ENCODE assay signal across 8 cellular contexts in genomic region chr19:48290341-48290922, GRCh38. TPM values are rescaled to one million over a fixed set of nuclear protein-coding genes. Genes with fewer than 3 reads are reported as not detected.
A peak's percentile ranks its signal among the peaks of the same experiment; 100 is the strongest.
DNase-seq lines count a peak whose midpoint lies in the region; ATAC-seq and TF ChIP-seq lines count a peak whose summit lies in the region.

No MANE protein-coding gene starts in this region.

- peaks cover 16% of the 10 kb centered on the region for H3K36me3 Mint-ChIP-seq in HFFc6 (ENCODE audit: low read depth)

- H3K27me3 Mint-ChIP-seq in HFFc6 (ENCODE audit: insufficient read depth): peaks cover 1% of the 10 kb centered on the region

- no peaks in the 10 kb centered on the region for H3K9me3 ChIP-seq in vagina

- peak overlapping the region; percentile 89 for H3K4me3 Mint-ChIP-seq in HFFc6

- peaks cover 17% of the 10 kb centered on the region for H3K4me1 ChIP-seq in vagina

- peaks cover 20% of the 10 kb centered on the region for H3K4me1 Mint-ChIP-seq in HFFc6 (ENCODE audit: low read depth)

- peaks cover 18% of the 10 kb centered on the region for H3K9me3 Mint-ChIP-seq in HFFc6

- no peak for TF ChIP-seq POLR2A in vagina (IDR thresholded peaks at IDR 0.05)

- no peak overlapping the region for H3K27ac ChIP-seq in brain microvascular endothelial cell
- H3K27ac ChIP-seq in vagina: peak overlapping the region; percentile 58

- H3K27ac Mint-ChIP-seq in HFFc6: peak overlapping the region; percentile 69; the same call in 1 of the 2 replicates

- ATAC-seq in HG03342 (IDR thresholded peaks at IDR 0.05; ENCODE audit: unreplicated experiment): no peak

- H3K4me3 ChIP-seq in brain microvascular endothelial cell (ENCODE audit: low read depth, low read length) (peak overlapping the region; percentile 57), vagina (peak overlapping the region; percentile 46 to 47)

- DNase-seq in ACHN (peak; percentile 67), HFFc6 (peak; percentile 47), brain microvascular endothelial cell (peak; percentile 53), left kidney (ENCODE audit: low read depth, low spot score) (peak; percentile 62), vagina (ENCODE audit: extremely low spot score in 2 of 2) (no peak), NCI-H1436 (lab: John Stamatoyannopoulos, UW) (no peak), HT-29 (ENCODE audit: low spot score) (no peak)

- H3K27me3 ChIP-seq in brain microvascular endothelial cell (replicated peaks) (no peaks in the 10 kb centered on the region), vagina (no peaks in the 10 kb centered on the region)

- H3K36me3 ChIP-seq in brain microvascular endothelial cell (replicated peaks): no peaks in the 10 kb centered on the region
- no peaks in the 10 kb centered on the region for H3K36me3 ChIP-seq in vagina

- intact Hi-C loops in vagina (cut with DNase I): no loop called here

- TF ChIP-seq CTCF in HFFc6 (IDR thresholded peaks at IDR 0.05) (no peak), brain microvascular endothelial cell (IDR thresholded peaks at IDR 0.05; ENCODE audit: low read depth, low read length, missing control alignments) (peak; percentile 48), vagina (IDR thresholded peaks at IDR 0.05) (no peak)

- in situ Hi-C loops in ACHN (cut with HindIII; ENCODE audit: low pct_ligation_motif_present, low pct_unique_long_range_greater_than_20kb, low sequenced_read_pairs) (no loop called here), brain microvascular endothelial cell (cut with HindIII; ENCODE audit: low pct_ligation_motif_present, low sequenced_read_pairs) (no loop called here)

RNA-seq across cellular contexts. Expression of gene ZNF114, which starts 20.6 kb away (rescaled TPM):
- under 1 TPM in 5 of 6 experiments, not detected in 1; 0.17 to 0.43 (median 0.25) TPM for total RNA-seq in HFFc6 (2021; fragmentation: NEBNext Ultra II Directional; extraction: Animal tissue kit (Norgen Biotek cat#: 25700))
- total RNA-seq in vagina: not detected
- total RNA-seq in HT-29 (2014; rRNA removed; shearing (Covaris generic)): not detected in 2 replicates

RNA-seq across cellular contexts. Expression of gene CARD8, which starts 34.7 kb away (rescaled TPM):
- 10 to 100 TPM; 11.3 to 17.2 (median 14.7) TPM for total RNA-seq in HFFc6 (2021; fragmentation: NEBNext Ultra II Directional; extraction: Animal tissue kit (Norgen Biotek cat#: 25700))
- 31.9 TPM for total RNA-seq in vagina
- 7.8 and 8.2 TPM in 2 replicates for total RNA-seq in HT-29 (2014; rRNA removed; shearing (Covaris generic))

RNA-seq across cellular contexts. Expression of gene EMP3, which starts 34.9 kb away (rescaled TPM):
- total RNA-seq in HFFc6 (2021; fragmentation: NEBNext Ultra II Directional; extraction: Animal tissue kit (Norgen Biotek cat#: 25700)): 100 to 1,000 TPM; 471 to 574 (median 525) TPM
- 55.2 TPM for total RNA-seq in vagina
- total RNA-seq in HT-29 (2014; rRNA removed; shearing (Covaris generic)): 3.1 TPM in 1 of 2 replicates, not detected in the other

Comparison
In these comparisons a context has a peak if more than half of its experiments do, and no peak if none do; other contexts are left out.
1. DNase-seq: peak in ACHN (single experiment), HFFc6 (single experiment), brain microvascular endothelial cell (single experiment) and left kidney (single experiment); none in vagina (0 of 2), NCI-H1436 (single experiment) and HT-29 (single experiment).
2. RNA of gene EMP3, which starts 34.9 kb away (total RNA-seq): 471 to 574 TPM in HFFc6 and 55.2 TPM in vagina (single experiment); 3.1 TPM in HT-29; every median in the first group is over 10 times any median in the second.